ENCODE assay signal across 14 cellular contexts in the genomic region with DNA sequence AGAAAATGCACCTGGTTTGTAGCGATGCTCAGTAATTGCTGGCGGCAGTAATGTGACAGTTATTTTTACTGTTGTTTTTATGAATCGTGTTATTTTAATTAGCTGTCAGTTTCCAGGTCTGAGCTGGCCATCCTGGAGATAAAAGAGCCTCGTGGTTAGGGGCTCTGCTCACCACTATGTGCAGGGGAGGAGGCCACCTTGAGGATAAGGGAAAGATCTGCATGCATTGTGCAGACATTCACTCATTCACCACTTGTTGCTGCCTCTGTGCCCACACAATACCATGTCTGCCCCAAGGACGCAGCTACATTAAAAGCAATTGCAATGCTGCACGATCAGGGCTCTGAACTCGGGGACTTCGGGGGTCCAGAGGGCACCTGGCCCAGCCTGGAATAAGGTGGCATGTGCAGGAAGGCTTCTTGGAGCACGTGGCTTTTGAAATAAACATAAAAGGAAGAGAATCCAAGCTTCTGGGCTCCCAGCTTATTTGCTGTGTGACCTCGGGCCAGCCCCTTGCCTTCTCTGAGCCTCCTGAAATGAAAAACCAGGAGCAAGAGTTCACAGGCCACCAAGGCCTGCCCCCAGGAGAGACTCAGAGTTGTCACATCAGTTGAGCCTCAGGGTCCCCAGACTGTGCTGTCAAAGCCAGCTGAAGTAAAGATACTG. TPM values are rescaled to one million over a fixed set of nuclear protein-coding genes. Genes with fewer than 3 reads are reported as not detected.
DNase-seq lines count a peak whose midpoint lies in the region; ATAC-seq and TF ChIP-seq lines count a peak whose summit lies in the region.
"Had no signal": no experiment of that assay in that cellular context is flagged by ENCODE, and none has a peak within 500 bp of the region (broad histone marks: within the 10 kb centered on the region; RNA-seq: fewer than 3 reads in every experiment).

No MANE protein-coding gene starts in this region.

- no peaks in the 10 kb centered on the region for H3K4me1 ChIP-seq in right lobe of liver

- no peaks in the 10 kb centered on the region for H3K9me3 ChIP-seq in right lobe of liver
- H3K9me3 ChIP-seq: left lung had no signal

- H3K36me3 ChIP-seq in right lobe of liver: no peaks in the 10 kb centered on the region
- H3K36me3 ChIP-seq: left lung had no signal

- intact Hi-C loops in left ventricle myocardium superior (cut with micrococcal nuclease) (no loop called here), cardiac septum (cut with DNase I) (no loop called here), right lobe of liver (cut with DNase I) (no loop called here)

- in situ Hi-C loops in astrocyte of the spinal cord (cut with HindIII; ENCODE audit: low sequenced_read_pairs): no loop called here

- TF ChIP-seq POLR2A in right lobe of liver (IDR thresholded peaks at IDR 0.05): no peak

- no peaks in the 10 kb centered on the region for H3K36me3 Mint-ChIP-seq in activated T-helper 17 cell treated with anti-CD3 and anti-CD28 coated beads, Interleukin-2, amount 50 U/mL, for 72 hours (ENCODE audit: low read depth)

- no peak for ATAC-seq in left ventricle myocardium superior
- no peak for ATAC-seq in right lobe of liver
- ATAC-seq in HG02759 (IDR thresholded peaks at IDR 0.05; ENCODE audit: unreplicated experiment): no peak
- ATAC-seq in activated T-helper 17 cell treated with anti-CD3 and anti-CD28 coated beads, Interleukin-2, amount 50 U/mL, for 72 hours (replicated peaks): no peak
- ATAC-seq in HG03354 (IDR thresholded peaks at IDR 0.05; ENCODE audit: poor library complexity, severe bottlenecking, unreplicated experiment): no peak
- ATAC-seq: left lung had no signal

- 32% methylated on average over 9 of the region's 10 CpGs for WGBS in right lobe of liver (ENCODE audit: insufficient coverage, low coverage, low lambda C conversion rate, missing lambda C conversion rate)

- no peaks in the 10 kb centered on the region for H3K9me3 Mint-ChIP-seq in activated T-helper 17 cell treated with anti-CD3 and anti-CD28 coated beads, Interleukin-2, amount 50 U/mL, for 72 hours
- H3K9me3 Mint-ChIP-seq: activated CD4-positive, alpha-beta memory T cell treated with anti-CD3 and anti-CD28 coated beads, Interleukin-2, amount 10 ng/mL, durations not matched to agents 7 days and 5 days; activated naive CD4-positive, alpha-beta T cell treated with anti-CD3 and anti-CD28 coated beads for 36 hours; dendritic cell treated with granulocyte-macrophage colony-stimulating factor and Interleukin-4, amounts not matched to agents 40 ng/mL and 50 ng/mL, for 4 days had no signal

- TF ChIP-seq CTCF in astrocyte of the spinal cord (IDR thresholded peaks at IDR 0.05; ENCODE audit: low read depth, low read length) (peak; percentile 27), right lobe of liver (IDR thresholded peaks at IDR 0.05) (no peak)

- no peak overlapping the region for H3K27ac Mint-ChIP-seq in activated T-helper 17 cell treated with anti-CD3 and anti-CD28 coated beads, Interleukin-2, amount 50 U/mL, for 72 hours
- H3K27ac Mint-ChIP-seq: activated CD4-positive, alpha-beta memory T cell treated with anti-CD3 and anti-CD28 coated beads, Interleukin-2, amount 10 ng/mL, durations not matched to agents 7 days and 5 days; activated naive CD4-positive, alpha-beta T cell treated with anti-CD3 and anti-CD28 coated beads for 36 hours; dendritic cell treated with granulocyte-macrophage colony-stimulating factor and Interleukin-4, amounts not matched to agents 40 ng/mL and 50 ng/mL, for 4 days had no signal

- peak; percentile 11 for DNase-seq in left ventricle myocardium superior
- DNase-seq in cardiac septum (ENCODE audit: low spot score): no peak
- DNase-seq in astrocyte of the spinal cord (ENCODE audit: low read depth, low spot score): no peak
- DNase-seq in right lobe of liver: peak in 2 of 3 donors; percentile 2 to 31
- no peak for DNase-seq in NCI-H526 (lab: John Stamatoyannopoulos, UW)
- DNase-seq: activated CD4-positive, alpha-beta memory T cell treated with anti-CD3 and anti-CD28 coated beads, Interleukin-2, amount 10 ng/mL, durations not matched to agents 7 days and 5 days; activated naive CD4-positive, alpha-beta T cell treated with anti-CD3 and anti-CD28 coated beads for 36 hours; stimulated activated CD4-positive, alpha-beta T cell treated with anti-CD3 and anti-CD28 coated beads, Interleukin-15, amount 100 ng/mL, for 24 hours had no signal

- H3K27me3 ChIP-seq in right lobe of liver: no peaks in the 10 kb centered on the region

- H3K4me3 ChIP-seq in astrocyte of the spinal cord (ENCODE audit: low read depth, low read length) (no peak overlapping the region), right lobe of liver (no peak overlapping the region)
- H3K4me3 ChIP-seq: left lung had no signal

- no peak overlapping the region for H3K27ac ChIP-seq in right lobe of liver
- H3K27ac ChIP-seq: HL-60, left lung had no signal

- peaks cover 25% of the 10 kb centered on the region for H3K27me3 Mint-ChIP-seq in activated T-helper 17 cell treated with anti-CD3 and anti-CD28 coated beads, Interleukin-2, amount 50 U/mL, for 72 hours

- H3K4me1 Mint-ChIP-seq in activated T-helper 17 cell treated with anti-CD3 and anti-CD28 coated beads, Interleukin-2, amount 50 U/mL, for 72 hours: no peaks in the 10 kb centered on the region
- H3K4me1 Mint-ChIP-seq: activated CD4-positive, alpha-beta memory T cell treated with anti-CD3 and anti-CD28 coated beads, Interleukin-2, amount 10 ng/mL, durations not matched to agents 7 days and 5 days had no signal

- H3K4me3 Mint-ChIP-seq in activated T-helper 17 cell treated with anti-CD3 and anti-CD28 coated beads, Interleukin-2, amount 50 U/mL, for 72 hours: no peak overlapping the region
- H3K4me3 Mint-ChIP-seq: activated CD4-positive, alpha-beta memory T cell treated with anti-CD3 and anti-CD28 coated beads, Interleukin-2, amount 10 ng/mL, durations not matched to agents 7 days and 5 days; activated naive CD4-positive, alpha-beta T cell treated with anti-CD3 and anti-CD28 coated beads for 36 hours; dendritic cell treated with granulocyte-macrophage colony-stimulating factor and Interleukin-4, amounts not matched to agents 40 ng/mL and 50 ng/mL, for 4 days had no signal

RNA-seq across cellular contexts. Expression of a gene that starts 44.7 kb away (rescaled TPM):
- total RNA-seq in left ventricle myocardium superior (0.55 TPM), cardiac septum (0.70 TPM), right lobe of liver (under 1 TPM; 0.05 to 0.31 (median 0.17) TPM)
- not detected for total RNA-seq in activated T-helper 17 cell treated with anti-CD3 and anti-CD28 coated beads, Interleukin-2, amount 50 U/mL, for 72 hours
- total RNA-seq: activated CD4-positive, alpha-beta memory T cell treated with anti-CD3 and anti-CD28 coated beads, Interleukin-2, amount 10 ng/mL, durations not matched to agents 7 days and 5 days; activated naive CD4-positive, alpha-beta T cell treated with anti-CD3 and anti-CD28 coated beads for 36 hours had no signal

Comparison
In these comparisons a context has a peak if more than half of its experiments do, and no peak if none do; other contexts are left out.
1. DNase-seq: peak in left ventricle myocardium superior (single experiment) and right lobe of liver (2 of 3); none in cardiac septum (single experiment), astrocyte of the spinal cord (single experiment) and NCI-H526 (0 of 2).